Comparison of ENCODE assay signal across 12 cellular contexts in the genomic region with DNA sequence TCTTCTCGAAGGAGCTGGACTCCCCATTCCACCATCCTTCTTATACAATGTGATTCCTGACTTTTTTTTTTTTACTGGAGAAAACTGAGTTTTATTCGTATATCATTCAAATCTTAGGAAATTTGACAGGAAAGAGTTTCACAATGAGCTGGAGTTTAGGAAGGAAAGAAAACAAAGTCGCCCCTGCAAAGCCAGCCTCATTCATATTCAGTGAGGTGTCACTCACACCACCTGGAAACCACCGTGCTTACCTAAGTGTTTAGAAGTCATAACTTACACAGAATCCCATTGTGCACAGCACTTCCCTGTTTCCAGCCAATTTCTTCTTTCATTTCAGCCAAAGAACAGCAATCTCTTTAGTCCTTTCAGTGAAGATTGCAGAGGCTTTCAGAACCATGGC.
A peak's percentile ranks its signal among the peaks of the same experiment; 100 is the strongest.
DNase-seq lines count a peak whose midpoint lies in the region; ATAC-seq and TF ChIP-seq lines count a peak whose summit lies in the region.
"Had no signal": no experiment of that assay in that cellular context is flagged by ENCODE, and none has a peak within 500 bp of the region (broad histone marks: within the 10 kb centered on the region; RNA-seq: fewer than 3 reads in every experiment).

No MANE protein-coding gene starts in this region.

- H3K79me2 ChIP-seq in SU-DHL-6 (ENCODE audit: insufficient read depth, low read length) = no peaks in the 10 kb centered on the region

- intact Hi-C loops in naive thymus-derived CD4-positive, alpha-beta T cell (cut with micrococcal nuclease) = no loop called here

- H3F3A ChIP-seq in SU-DHL-6 (ENCODE audit: insufficient read depth) = peaks cover 30% of the 10 kb centered on the region

- peak overlapping the region; percentile 4 for H3K4me3 ChIP-seq in SU-DHL-6 (ENCODE audit: insufficient read depth, low read length, poor library complexity, severe bottlenecking)
- no peak overlapping the region for H3K4me3 ChIP-seq in endodermal cell (ENCODE audit: low read length)
- H3K4me3 ChIP-seq in naive thymus-derived CD4-positive, alpha-beta T cell (ENCODE audit: low read length) = no peak overlapping the region
- H3K4me3 ChIP-seq: esophagus muscularis mucosa had no signal

- H3K4me2 ChIP-seq in SU-DHL-6 (ENCODE audit: low read depth, low read length, poor library complexity, severe bottlenecking) = peak overlapping the region; percentile 51

- no peak overlapping the region for H2AFZ ChIP-seq in SU-DHL-6 (ENCODE audit: low read depth, low read length, severe bottlenecking)

- peak overlapping the region; percentile 91 for H3K27ac ChIP-seq in SU-DHL-6 (ENCODE audit: low read depth, low read length)
- no peak overlapping the region for H3K27ac ChIP-seq in endodermal cell (ENCODE audit: low read depth, low read length)
- H3K27ac ChIP-seq in naive thymus-derived CD4-positive, alpha-beta T cell (ENCODE audit: low read depth, low read length) = no peak overlapping the region
- H3K27ac ChIP-seq: esophagus muscularis mucosa had no signal

- H3K27me3 ChIP-seq in SU-DHL-6 (ENCODE audit: low read length) = no peaks in the 10 kb centered on the region
- H3K27me3 ChIP-seq in endodermal cell (ENCODE audit: control insufficient read depth, insufficient read depth, low read length, poor library complexity, severe bottlenecking) = no peaks in the 10 kb centered on the region
- H3K27me3 ChIP-seq in naive thymus-derived CD4-positive, alpha-beta T cell (ENCODE audit: control insufficient read depth in 2 of 2, insufficient read depth in 2 of 2, low read length in 2 of 2) = no peaks in the 10 kb centered on the region
- H3K27me3 ChIP-seq: esophagus muscularis mucosa had no signal

- no peaks in the 10 kb centered on the region for H4K20me1 ChIP-seq in SU-DHL-6 (ENCODE audit: low read depth, low read length)

- no peaks in the 10 kb centered on the region for H3K4me1 ChIP-seq in endodermal cell (ENCODE audit: control insufficient read depth, insufficient read depth, low read length)
- peaks cover 4 to 6% of the 10 kb centered on the region in 2 donors for H3K4me1 ChIP-seq in naive thymus-derived CD4-positive, alpha-beta T cell (ENCODE audit: control insufficient read depth in 2 of 2, insufficient read depth in 2 of 2, low read length in 2 of 2)
- H3K4me1 ChIP-seq: esophagus muscularis mucosa had no signal

- peaks cover 55% of the 10 kb centered on the region for H3K4me1 Mint-ChIP-seq in activated CD4-positive, alpha-beta T cell treated with anti-CD3 and anti-CD28 coated beads, Interleukin-2, amount 10 ng/mL, durations not matched to agents 7 days and 5 days
- peaks cover 10% of the 10 kb centered on the region for H3K4me1 Mint-ChIP-seq in endodermal cell
- peaks cover 44% of the 10 kb centered on the region for H3K4me1 Mint-ChIP-seq in stimulated activated effector memory CD8-positive, alpha-beta T cell treated with anti-CD3 and anti-CD28 coated beads, Interleukin-12 subunit alpha, Interleukin-12 subunit beta, amount 100 ng/mL, for 72 hours
- H3K4me1 Mint-ChIP-seq in naive thymus-derived CD4-positive, alpha-beta T cell = peaks cover 5 to 48% (median 10%) of the 10 kb centered on the region in 7 donors

- 90 to 94% methylated on average over 3 to 4 of the region's 4 CpGs for WGBS in endodermal cell (ENCODE audit: insufficient coverage in 1 of 2, insufficient read length in 1 of 2), 2 experiments

- POLR2A ChIA-PET in activated CD4-positive, alpha-beta T cell treated with anti-CD3 and anti-CD28 coated beads, Interleukin-2, amount 10 ng/mL, durations not matched to agents 7 days and 5 days (lab: Charles Lee) = no interaction called here
- POLR2A ChIA-PET in naive thymus-derived CD4-positive, alpha-beta T cell (lab: Charles Lee) = no interaction called here

- CTCF ChIA-PET in activated CD4-positive, alpha-beta T cell treated with anti-CD3 and anti-CD28 coated beads, Interleukin-2, amount 10 ng/mL, durations not matched to agents 7 days and 5 days (lab: Charles Lee) = interaction anchor here (0.8 to 1.5 kb wide), 5 partner anchors 10 to 428 kb away, joined by 3 to 5 read pairs (median 4); no protein-coding TSS in a partner anchor
- CTCF ChIA-PET in naive thymus-derived CD4-positive, alpha-beta T cell (lab: Charles Lee) = interaction anchor here (0.6 to 2.8 kb wide), 4 partner anchors 11 to 476 kb away, joined by 3 to 20 read pairs (median 4); no protein-coding TSS in a partner anchor

- H3K9me3 Mint-ChIP-seq in activated CD4-positive, alpha-beta T cell treated with anti-CD3 and anti-CD28 coated beads, Interleukin-2, amount 10 ng/mL, durations not matched to agents 7 days and 5 days = no peaks in the 10 kb centered on the region
- no peaks in the 10 kb centered on the region for H3K9me3 Mint-ChIP-seq in endodermal cell
- no peaks in the 10 kb centered on the region for H3K9me3 Mint-ChIP-seq in stimulated activated effector memory CD8-positive, alpha-beta T cell treated with anti-CD3 and anti-CD28 coated beads, Interleukin-12 subunit alpha, Interleukin-12 subunit beta, amount 100 ng/mL, for 72 hours
- H3K9me3 Mint-ChIP-seq in naive thymus-derived CD4-positive, alpha-beta T cell = no peaks in the 10 kb centered on the region
- H3K9me3 Mint-ChIP-seq: natural killer cell had no signal

- no peak for DNase-seq in activated CD4-positive, alpha-beta T cell treated with anti-CD3 and anti-CD28 coated beads, Interleukin-2, amount 10 ng/mL, durations not matched to agents 7 days and 5 days
- no peak for DNase-seq in activated CD4-positive, alpha-beta T cell treated with anti-CD3 and anti-CD28 coated beads, Interleukin-2, amount 50 U/mL, for 4 hours
- no peak for DNase-seq in endodermal cell
- no peak for DNase-seq in stimulated activated effector memory CD8-positive, alpha-beta T cell treated with anti-CD3 and anti-CD28 coated beads, Interleukin-12 subunit alpha, Interleukin-12 subunit beta, amount 100 ng/mL, for 72 hours (ENCODE audit: low spot score in 2 of 2)
- no peak for DNase-seq in naive thymus-derived CD4-positive, alpha-beta T cell
- no peak for DNase-seq in NCI-H1105 (lab: John Stamatoyannopoulos, UW)
- no peak for DNase-seq in NCI-H2081 (lab: John Stamatoyannopoulos, UW)
- DNase-seq: KG1, natural killer cell, SHP77 treated with DMSO at 0.1 percent for 48 hours had no signal

- TF ChIP-seq CTCF in SU-DHL-6 (IDR thresholded peaks at IDR 0.05; ENCODE audit: insufficient read depth, low read length, poor library complexity, severe bottlenecking) (no peak), endodermal cell (conservative IDR thresholded peaks at IDR 0.05) (no peak)

- H3K36me3 ChIP-seq in SU-DHL-6 (ENCODE audit: low read length) = no peaks in the 10 kb centered on the region
- peaks cover 6% of the 10 kb centered on the region for H3K36me3 ChIP-seq in endodermal cell (ENCODE audit: control insufficient read depth, insufficient read depth, low read length)
- peaks cover 0 to 56% (median 7%) of the 10 kb centered on the region in 3 experiments for H3K36me3 ChIP-seq in naive thymus-derived CD4-positive, alpha-beta T cell (ENCODE audit: control insufficient read depth in 2 of 3, insufficient read depth in 3 of 3, low read length in 3 of 3)

- H3K9ac ChIP-seq in SU-DHL-6 (ENCODE audit: low read length) (peak overlapping the region; percentile 38), endodermal cell (ENCODE audit: extremely low read depth, low read length, poor library complexity, severe bottlenecking) (no peak overlapping the region)

- no peak overlapping the region for H3K4me3 Mint-ChIP-seq in activated CD4-positive, alpha-beta T cell treated with anti-CD3 and anti-CD28 coated beads, Interleukin-2, amount 10 ng/mL, durations not matched to agents 7 days and 5 days
- no peak overlapping the region for H3K4me3 Mint-ChIP-seq in endodermal cell
- H3K4me3 Mint-ChIP-seq in stimulated activated effector memory CD8-positive, alpha-beta T cell treated with anti-CD3 and anti-CD28 coated beads, Interleukin-12 subunit alpha, Interleukin-12 subunit beta, amount 100 ng/mL, for 72 hours = peak overlapping the region; percentile 45
- H3K4me3 Mint-ChIP-seq in naive thymus-derived CD4-positive, alpha-beta T cell = no peak overlapping the region
- H3K4me3 Mint-ChIP-seq: natural killer cell had no signal

- no peaks in the 10 kb centered on the region for H3K27me3 Mint-ChIP-seq in activated CD4-positive, alpha-beta T cell treated with anti-CD3 and anti-CD28 coated beads, Interleukin-2, amount 10 ng/mL, durations not matched to agents 7 days and 5 days
- H3K27me3 Mint-ChIP-seq in endodermal cell (ENCODE audit: insufficient read depth) = no peaks in the 10 kb centered on the region
- no peaks in the 10 kb centered on the region for H3K27me3 Mint-ChIP-seq in naive thymus-derived CD4-positive, alpha-beta T cell

- H3K9me3 ChIP-seq in SU-DHL-6 (ENCODE audit: insufficient read depth, low read length) (no peaks in the 10 kb centered on the region), endodermal cell (ENCODE audit: control insufficient read depth, low read length) (no peaks in the 10 kb centered on the region)
- H3K9me3 ChIP-seq in naive thymus-derived CD4-positive, alpha-beta T cell (ENCODE audit: control insufficient read depth in 2 of 3, low read length in 3 of 3) = no peaks in the 10 kb centered on the region
- H3K9me3 ChIP-seq: esophagus muscularis mucosa had no signal

- peak overlapping the region; percentile 64 for H3K27ac Mint-ChIP-seq in activated CD4-positive, alpha-beta T cell treated with anti-CD3 and anti-CD28 coated beads, Interleukin-2, amount 10 ng/mL, durations not matched to agents 7 days and 5 days
- H3K27ac Mint-ChIP-seq in endodermal cell = peak overlapping the region; percentile 52
- peak overlapping the region; percentile 77 for H3K27ac Mint-ChIP-seq in stimulated activated effector memory CD8-positive, alpha-beta T cell treated with anti-CD3 and anti-CD28 coated beads, Interleukin-12 subunit alpha, Interleukin-12 subunit beta, amount 100 ng/mL, for 72 hours
- H3K27ac Mint-ChIP-seq in naive thymus-derived CD4-positive, alpha-beta T cell = peak overlapping the region in 3 of 9 donors; percentile 42 to 85 (median 63)

- ATAC-seq in stimulated activated effector memory CD8-positive, alpha-beta T cell treated with anti-CD3 and anti-CD28 coated beads, Interleukin-12 subunit alpha, Interleukin-12 subunit beta, amount 100 ng/mL, for 72 hours = peak; percentile 53
- ATAC-seq in naive thymus-derived CD4-positive, alpha-beta T cell = no peak
- ATAC-seq: natural killer cell had no signal

- H3K9me2 ChIP-seq in SU-DHL-6 (replicated peaks; ENCODE audit: insufficient read depth, low read length) = no peaks in the 10 kb centered on the region

- peaks cover 47% of the 10 kb centered on the region for H3K36me3 Mint-ChIP-seq in activated CD4-positive, alpha-beta T cell treated with anti-CD3 and anti-CD28 coated beads, Interleukin-2, amount 10 ng/mL, durations not matched to agents 7 days and 5 days (ENCODE audit: low read depth)
- H3K36me3 Mint-ChIP-seq in endodermal cell (ENCODE audit: low read depth) = peaks cover 19% of the 10 kb centered on the region
- peaks cover 97% of the 10 kb centered on the region for H3K36me3 Mint-ChIP-seq in stimulated activated effector memory CD8-positive, alpha-beta T cell treated with anti-CD3 and anti-CD28 coated beads, Interleukin-12 subunit alpha, Interleukin-12 subunit beta, amount 100 ng/mL, for 72 hours
- H3K36me3 Mint-ChIP-seq in naive thymus-derived CD4-positive, alpha-beta T cell = peaks cover 0 to 40% (median 11%) of the 10 kb centered on the region in 5 donors
- H3K36me3 Mint-ChIP-seq: natural killer cell had no signal
